In the genomic region with DNA sequence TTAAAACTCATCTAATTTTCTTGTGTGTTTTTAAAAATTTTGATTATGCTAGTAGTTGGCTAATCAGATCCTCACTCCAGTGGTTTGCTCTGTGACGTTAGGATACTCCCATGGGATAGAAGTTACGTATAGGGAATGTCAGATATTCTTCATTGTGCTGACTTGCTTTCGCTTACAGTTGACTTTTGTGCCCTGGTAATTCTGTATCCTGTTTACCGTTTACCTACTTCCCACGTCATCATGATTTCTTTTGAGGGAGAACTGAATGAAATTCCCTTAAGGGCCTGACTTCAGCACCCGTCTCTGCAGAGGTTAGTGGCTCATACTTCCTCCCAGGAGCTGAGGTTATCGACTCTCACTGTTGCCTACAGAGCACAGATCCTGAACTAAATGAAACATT, we compare ENCODE assay signal across 9 cellular contexts. TPM values are rescaled to one million over a fixed set of nuclear protein-coding genes. Genes with fewer than 3 reads are reported as not detected.
A peak's percentile ranks its signal among the peaks of the same experiment; 100 is the strongest.
DNase-seq lines count a peak whose midpoint lies in the region; ATAC-seq and TF ChIP-seq lines count a peak whose summit lies in the region.
"Had no signal": no experiment of that assay in that cellular context is flagged by ENCODE, and none has a peak within 500 bp of the region (broad histone marks: within the 10 kb centered on the region; RNA-seq: fewer than 3 reads in every experiment).

No MANE protein-coding gene starts in this region.

- no peaks in the 10 kb centered on the region for H3K9me3 ChIP-seq in RWPE2 (ENCODE audit: severe bottlenecking)

- H3K9ac ChIP-seq in rectal smooth muscle tissue (ENCODE audit: low read length) = no peak overlapping the region

- H3K4me3 ChIP-seq in RWPE2 (ENCODE audit: severe bottlenecking) (peak overlapping the region; percentile 97), rectal smooth muscle tissue (ENCODE audit: low read length) (peak overlapping the region; percentile 9)

- peaks cover 51% of the 10 kb centered on the region for H3K4me1 Mint-ChIP-seq in activated CD8-positive, alpha-beta memory T cell treated with anti-CD3 and anti-CD28 coated beads, Interleukin-2, amount 10 ng/mL, durations not matched to agents 7 days and 5 days

- H3K27ac ChIP-seq in RWPE2 (ENCODE audit: poor library complexity, severe bottlenecking) (peak overlapping the region; percentile 24), rectal smooth muscle tissue (ENCODE audit: low read depth, low read length) (peak overlapping the region; percentile 16)

- H3K27me3 Mint-ChIP-seq in activated CD8-positive, alpha-beta memory T cell treated with anti-CD3 and anti-CD28 coated beads, Interleukin-2, amount 10 ng/mL, durations not matched to agents 7 days and 5 days = no peaks in the 10 kb centered on the region

- ATAC-seq in RWPE2 (ENCODE audit: low read depth) = no peak
- ATAC-seq in GM21526 (IDR thresholded peaks at IDR 0.05; ENCODE audit: low FRiP score, unreplicated experiment) = no peak
- ATAC-seq in GM21423 (IDR thresholded peaks at IDR 0.05; ENCODE audit: unreplicated experiment) = no peak
- ATAC-seq in activated CD8-positive, alpha-beta memory T cell treated with anti-CD3 and anti-CD28 coated beads, Interleukin-2, amount 10 ng/mL, durations not matched to agents 7 days and 5 days = no peak
- no peak for ATAC-seq in GM21367 (IDR thresholded peaks at IDR 0.05; ENCODE audit: unreplicated experiment)

- TF ChIP-seq CTCF in RWPE2 (IDR thresholded peaks at IDR 0.05; ENCODE audit: poor library complexity, severe bottlenecking) = no peak

- peak; percentile 69 for DNase-seq in ELR (ENCODE audit: low read depth)
- no peak for DNase-seq in RWPE2 (ENCODE audit: low spot score)
- peak; percentile 97 for DNase-seq in fibroblast of peridontal ligament (ENCODE audit: extremely low read depth)
- no peak for DNase-seq in activated CD8-positive, alpha-beta memory T cell treated with anti-CD3 and anti-CD28 coated beads, Interleukin-2, amount 10 ng/mL, durations not matched to agents 7 days and 5 days
- DNase-seq: activated CD8-positive, alpha-beta memory T cell treated with anti-CD3 and anti-CD28 coated beads for 24 hours had no signal

- peaks cover 56% of the 10 kb centered on the region for H3K36me3 Mint-ChIP-seq in activated CD8-positive, alpha-beta memory T cell treated with anti-CD3 and anti-CD28 coated beads, Interleukin-2, amount 10 ng/mL, durations not matched to agents 7 days and 5 days

- H3K4me1 ChIP-seq in RWPE2 (ENCODE audit: insufficient read depth, poor library complexity, severe bottlenecking) (peaks cover 18% of the 10 kb centered on the region), rectal smooth muscle tissue (ENCODE audit: control insufficient read depth, insufficient read depth, low read length) (peaks cover 21% of the 10 kb centered on the region)

- H3K27me3 ChIP-seq in RWPE2 (ENCODE audit: insufficient read depth, poor library complexity, severe bottlenecking) (no peaks in the 10 kb centered on the region), rectal smooth muscle tissue (ENCODE audit: control insufficient read depth, insufficient read depth, low read length) (no peaks in the 10 kb centered on the region)

- CTCF ChIA-PET in activated CD8-positive, alpha-beta memory T cell treated with anti-CD3 and anti-CD28 coated beads, Interleukin-2, amount 10 ng/mL, durations not matched to agents 7 days and 5 days (lab: Charles Lee) = no interaction called here

- peaks cover 49% of the 10 kb centered on the region for H3K36me3 ChIP-seq in RWPE2 (ENCODE audit: low read depth)
- peaks cover 12% of the 10 kb centered on the region for H3K36me3 ChIP-seq in rectal smooth muscle tissue (ENCODE audit: control insufficient read depth, insufficient read depth, low read length)

- H3K9me3 Mint-ChIP-seq in activated CD8-positive, alpha-beta memory T cell treated with anti-CD3 and anti-CD28 coated beads, Interleukin-2, amount 10 ng/mL, durations not matched to agents 7 days and 5 days (ENCODE audit: low read depth) = no peaks in the 10 kb centered on the region

- H3K27ac Mint-ChIP-seq in activated CD8-positive, alpha-beta memory T cell treated with anti-CD3 and anti-CD28 coated beads, Interleukin-2, amount 10 ng/mL, durations not matched to agents 7 days and 5 days = no peak overlapping the region

- no peak overlapping the region for H3K4me3 Mint-ChIP-seq in activated CD8-positive, alpha-beta memory T cell treated with anti-CD3 and anti-CD28 coated beads, Interleukin-2, amount 10 ng/mL, durations not matched to agents 7 days and 5 days

RNA-seq across cellular contexts. Expression of gene PRKAR1A, which starts 2.6 kb away (rescaled TPM):
- 100 to 1,000 TPM; 215 to 293 TPM for total RNA-seq in activated CD8-positive, alpha-beta memory T cell treated with anti-CD3 and anti-CD28 coated beads, Interleukin-2, amount 10 ng/mL, durations not matched to agents 7 days and 5 days

RNA-seq across cellular contexts. Expression of gene WIPI1, which starts 57.5 kb away (rescaled TPM):
- total RNA-seq in activated CD8-positive, alpha-beta memory T cell treated with anti-CD3 and anti-CD28 coated beads, Interleukin-2, amount 10 ng/mL, durations not matched to agents 7 days and 5 days = 10 to 100 TPM; 45.5 to 47.7 TPM

Comparison
In these comparisons a context has a peak if more than half of its experiments do, and no peak if none do; other contexts are left out.
1. DNase-seq: peak in ELR (single experiment) and fibroblast of peridontal ligament (single experiment); none in RWPE2 (single experiment) and activated CD8-positive, alpha-beta memory T cell treated with anti-CD3 and anti-CD28 coated beads, Interleukin-2, amount 10 ng/mL, durations not matched to agents 7 days and 5 days (single experiment).